In the genomic region with DNA sequence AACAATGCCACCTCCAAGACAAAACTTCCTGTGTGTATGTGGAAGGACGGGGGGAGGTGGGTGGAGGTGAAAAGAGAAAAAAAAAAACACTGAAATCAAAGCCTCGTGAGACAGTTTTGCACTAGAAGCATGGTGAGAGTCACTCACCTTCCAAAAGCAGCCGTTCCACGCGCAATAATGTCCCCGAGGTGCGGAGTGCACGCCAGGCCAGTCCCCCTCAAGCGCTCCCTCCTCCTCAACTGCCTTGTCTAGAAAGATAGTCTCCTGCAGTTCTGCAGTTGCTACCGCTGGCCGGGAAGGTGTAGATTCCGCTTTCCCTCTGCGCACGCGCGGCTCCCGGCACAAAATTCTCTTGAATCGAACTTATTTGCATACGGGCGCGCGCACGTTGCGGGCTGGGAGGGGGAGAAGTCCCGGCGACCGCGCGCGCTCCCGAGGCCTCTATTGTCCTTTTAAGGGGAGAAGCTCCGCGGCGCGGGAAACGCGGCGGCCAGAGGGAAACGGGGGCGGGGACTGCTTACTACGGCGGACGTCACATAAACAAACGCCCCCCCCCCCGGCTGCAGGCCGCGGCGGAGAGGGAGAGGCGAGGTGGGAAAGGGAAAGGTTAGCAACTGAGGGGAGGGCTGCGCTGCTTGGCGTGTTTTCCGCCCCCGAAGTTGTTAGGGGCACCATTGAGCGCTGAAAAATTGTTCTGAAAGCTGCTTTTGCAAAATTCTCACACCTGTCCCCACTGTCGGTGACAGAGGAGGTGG, we compare ENCODE assay signal across 8 cellular contexts. TPM values are rescaled to one million over a fixed set of nuclear protein-coding genes. Genes with fewer than 3 reads are reported as not detected.
A peak's percentile ranks its signal among the peaks of the same experiment; 100 is the strongest.
DNase-seq lines count a peak whose midpoint lies in the region; ATAC-seq and TF ChIP-seq lines count a peak whose summit lies in the region.

TSS of gene SINHCAF (minus strand) at position 274 of the 755 bp plus-strand sequence. CDS start 27,946 bp downstream, outside the sequence.

- peak within 1 kb of the TSS; percentile 93 for H2AFZ ChIP-seq in parathyroid adenoma

- WGBS in tibial nerve, 2 donors = 0 to 1% methylated on average over 27 to 49 of the region's 55 CpGs

- no peaks in the 10 kb centered on the region for H3K27me3 ChIP-seq in cardiac muscle cell
- H3K27me3 ChIP-seq in parathyroid adenoma (ENCODE audit: control insufficient read depth, insufficient read depth, low read length) = no peaks in the 10 kb centered on the region
- H3K27me3 ChIP-seq in tibial nerve = no peaks in the 10 kb centered on the region

- H3K4me3 Mint-ChIP-seq in activated naive CD8-positive, alpha-beta T cell treated with anti-CD3 and anti-CD28 coated beads, Interleukin-2, amount 50 U/mL, for 24 hours = peak within 1 kb of the TSS; percentile 97

- H3K36me3 ChIP-seq in cardiac muscle cell (no peaks in the 10 kb centered on the region), parathyroid adenoma (ENCODE audit: control insufficient read depth, insufficient read depth, low read length) (no peaks in the 10 kb centered on the region), tibial nerve (no peaks in the 10 kb centered on the region)

- peak; percentile 66 to 86 for TF ChIP-seq POLR2A in tibial nerve (IDR thresholded peaks at IDR 0.05)

- peak within 1 kb of the TSS; percentile 97 for H3K27ac ChIP-seq in cardiac muscle cell
- peak within 1 kb of the TSS; percentile 92 for H3K27ac ChIP-seq in parathyroid adenoma
- peak within 1 kb of the TSS; percentile 83 to 92 (median 88) for H3K27ac ChIP-seq in tibial nerve

- peaks cover 14% of the 10 kb centered on the region for H3K79me2 ChIP-seq in parathyroid adenoma

- no peaks in the 10 kb centered on the region for H3K9me3 ChIP-seq in cardiac muscle cell (ENCODE audit: low read depth)
- H3K9me3 ChIP-seq in parathyroid adenoma (ENCODE audit: control insufficient read depth, low read length) = no peaks in the 10 kb centered on the region
- no peaks in the 10 kb centered on the region for H3K9me3 ChIP-seq in tibial nerve

- H3K9ac ChIP-seq in parathyroid adenoma = peak within 1 kb of the TSS; percentile 82

- H3K27ac Mint-ChIP-seq in activated naive CD8-positive, alpha-beta T cell treated with anti-CD3 and anti-CD28 coated beads, Interleukin-2, amount 50 U/mL, for 24 hours = peak within 1 kb of the TSS; percentile 98

- peaks cover 37% of the 10 kb centered on the region for H3K4me1 Mint-ChIP-seq in activated naive CD8-positive, alpha-beta T cell treated with anti-CD3 and anti-CD28 coated beads, Interleukin-2, amount 50 U/mL, for 24 hours

- peak; percentile 52 to 92 for TF ChIP-seq EP300 in tibial nerve (IDR thresholded peaks at IDR 0.05)

- ATAC-seq in HG02763 (IDR thresholded peaks at IDR 0.05; ENCODE audit: unreplicated experiment) = peak; percentile 62
- ATAC-seq in activated naive CD8-positive, alpha-beta T cell treated with anti-CD3 and anti-CD28 coated beads, Interleukin-2, amount 50 U/mL, for 24 hours = peak; percentile 65

- H3K4me1 ChIP-seq in cardiac muscle cell (ENCODE audit: low read depth) = peaks cover 23% of the 10 kb centered on the region
- peaks cover 14% of the 10 kb centered on the region for H3K4me1 ChIP-seq in parathyroid adenoma
- peaks cover 0 to 8% (median 0%) of the 10 kb centered on the region in 4 donors for H3K4me1 ChIP-seq in tibial nerve

- peak within 1 kb of the TSS; percentile 94 for H3K4me3 ChIP-seq in GM12865 (ENCODE audit: low read depth, low read length)
- peak within 1 kb of the TSS; percentile 87 for H3K4me3 ChIP-seq in cardiac muscle cell
- peak within 1 kb of the TSS; percentile 93 for H3K4me3 ChIP-seq in parathyroid adenoma (ENCODE audit: low read depth, low read length)
- H3K4me3 ChIP-seq in tibial nerve = peak within 1 kb of the TSS; percentile 62 to 96 (median 81)

- DNase-seq in GM12865 (ENCODE audit: low read depth) = peak; percentile 99
- DNase-seq in NCI-H1417 treated with DMSO at 0.1 percent for 48 hours (lab: John Stamatoyannopoulos, UW) = peak; percentile 98
- DNase-seq in SW480 (ENCODE audit: low spot score) = peak; percentile 99
- peak; percentile 99 for DNase-seq in activated naive CD8-positive, alpha-beta T cell treated with anti-CD3 and anti-CD28 coated beads, Interleukin-2, amount 50 U/mL, for 24 hours
- peak; percentile 99 to 100 for DNase-seq in cardiac muscle cell (ENCODE audit: low read depth in 1 of 2, low spot score in 1 of 2)
- DNase-seq in tibial nerve (ENCODE audit: low spot score in 2 of 2) = peak; percentile 98 to 99

- peaks cover 2% of the 10 kb centered on the region for H3K27me3 Mint-ChIP-seq in activated naive CD8-positive, alpha-beta T cell treated with anti-CD3 and anti-CD28 coated beads, Interleukin-2, amount 50 U/mL, for 24 hours

- TF ChIP-seq CTCF in GM12865 (IDR thresholded peaks at IDR 0.05; ENCODE audit: insufficient read depth, low read depth, low read length, missing control alignments) (no peak), cardiac muscle cell (IDR thresholded peaks at IDR 0.05; ENCODE audit: low read depth, low read length) (no peak), parathyroid adenoma (IDR thresholded peaks at IDR 0.05) (no peak), tibial nerve (IDR thresholded peaks at IDR 0.05) (peak in 1 of 5 experiments; percentile 42)

- H3K36me3 Mint-ChIP-seq in activated naive CD8-positive, alpha-beta T cell treated with anti-CD3 and anti-CD28 coated beads, Interleukin-2, amount 50 U/mL, for 24 hours (ENCODE audit: low read depth) = peaks cover 22% of the 10 kb centered on the region

- H3K4me2 ChIP-seq in parathyroid adenoma (ENCODE audit: low read length) = peak within 1 kb of the TSS; percentile 96

- no peaks in the 10 kb centered on the region for H3K9me3 Mint-ChIP-seq in activated naive CD8-positive, alpha-beta T cell treated with anti-CD3 and anti-CD28 coated beads, Interleukin-2, amount 50 U/mL, for 24 hours

RNA-seq across cellular contexts. Expression of gene SINHCAF, which starts in this region (rescaled TPM):
- 137 and 176 TPM in 2 replicates for total RNA-seq in cardiac muscle cell
- 102 and 172 TPM in 2 replicates for polyA plus RNA-seq in cardiac muscle cell
- total RNA-seq in tibial nerve = 10 to 100 TPM in 2 of 4 donors, 1 to 10 TPM in 2; 7.5 to 18.6 (median 10.5) TPM

Comparison
In these comparisons a context has a peak if more than half of its experiments do, and no peak if none do; other contexts are left out.
1. Peak in every context shown above with its lines: DNase-seq, ATAC-seq, H3K4me3 ChIP-seq and H3K27ac ChIP-seq.